8 cellular contexts compared by ENCODE assay signal in genomic region chr1:85992756-85993155, GRCh38.
DNase-seq lines count a peak whose midpoint lies in the region; ATAC-seq, FAIRE-seq and TF ChIP-seq lines count a peak whose summit lies in the region.

No MANE protein-coding gene starts in this region.

- no peaks in the 10 kb centered on the region for H3K4me1 Mint-ChIP-seq in activated T-helper 2 cell treated with anti-CD3 and anti-CD28 coated beads, Interferon-gamma antibody, Interleukin-2, Interleukin-4, amounts not matched to agents 10 μg/mL and 5 μg/mL and 100 μg/mL, durations not matched to agents 14 hours and 24 hours and 36 hours (ENCODE audit: low read depth)

- peak; percentile 74 for DNase-seq in BJ (ENCODE audit: low read depth)
- DNase-seq in dedifferentiated amniotic fluid mesenchymal stem cell (ENCODE audit: extremely low spot score) = peak; percentile 48
- DNase-seq in putamen (ENCODE audit: low spot score) = no peak
- no peak for DNase-seq in activated T-helper 2 cell treated with anti-CD3 and anti-CD28 coated beads, Interferon-gamma antibody, Interleukin-2, Interleukin-4, amounts not matched to agents 10 μg/mL and 5 μg/mL and 100 μg/mL, durations not matched to agents 14 hours and 24 hours and 36 hours (ENCODE audit: low spot score)
- DNase-seq in GM12891 (ENCODE audit: insufficient read length, low spot score) = no peak
- no peak for DNase-seq in DMS153 treated with DMSO at 0.1 percent for 48 hours (lab: John Stamatoyannopoulos, UW; ENCODE audit: unreplicated experiment)

- no peaks in the 10 kb centered on the region for H3K9me3 Mint-ChIP-seq in activated T-helper 2 cell treated with anti-CD3 and anti-CD28 coated beads, Interferon-gamma antibody, Interleukin-2, Interleukin-4, amounts not matched to agents 10 μg/mL and 5 μg/mL and 100 μg/mL, durations not matched to agents 14 hours and 24 hours and 36 hours

- TF ChIP-seq POLR2A in GM12891 (IDR thresholded peaks at IDR 0.05; ENCODE audit: low read depth, low read length) = no peak

- H3K27me3 Mint-ChIP-seq in activated T-helper 2 cell treated with anti-CD3 and anti-CD28 coated beads, Interferon-gamma antibody, Interleukin-2, Interleukin-4, amounts not matched to agents 10 μg/mL and 5 μg/mL and 100 μg/mL, durations not matched to agents 14 hours and 24 hours and 36 hours (ENCODE audit: low read depth) = no peaks in the 10 kb centered on the region

- no peak overlapping the region for H3K27ac Mint-ChIP-seq in activated T-helper 2 cell treated with anti-CD3 and anti-CD28 coated beads, Interferon-gamma antibody, Interleukin-2, Interleukin-4, amounts not matched to agents 10 μg/mL and 5 μg/mL and 100 μg/mL, durations not matched to agents 14 hours and 24 hours and 36 hours

- CTCF ChIA-PET in BJ (lab: Yijun Ruan, JAX) = no interaction called here

- POLR2A ChIA-PET in BJ (lab: Charles Lee) = interaction anchor here (0.6 kb wide), 1 partner anchor 10 kb away, joined by 3 read pairs; no protein-coding TSS in a partner anchor

- no peak for TF ChIP-seq CTCF in BJ (IDR thresholded peaks at IDR 0.05; ENCODE audit: insufficient read depth, low read depth, low read length)

- H3K4me3 ChIP-seq in BJ (ENCODE audit: low read depth, low read length) = no peak overlapping the region

- H3K4me3 Mint-ChIP-seq in activated T-helper 2 cell treated with anti-CD3 and anti-CD28 coated beads, Interferon-gamma antibody, Interleukin-2, Interleukin-4, amounts not matched to agents 10 μg/mL and 5 μg/mL and 100 μg/mL, durations not matched to agents 14 hours and 24 hours and 36 hours (ENCODE audit: low read depth) = no peak overlapping the region

- H3K36me3 Mint-ChIP-seq in activated T-helper 2 cell treated with anti-CD3 and anti-CD28 coated beads, Interferon-gamma antibody, Interleukin-2, Interleukin-4, amounts not matched to agents 10 μg/mL and 5 μg/mL and 100 μg/mL, durations not matched to agents 14 hours and 24 hours and 36 hours (ENCODE audit: low read depth) = no peaks in the 10 kb centered on the region

- H3K36me3 ChIP-seq in BJ (ENCODE audit: control insufficient read depth, insufficient read depth, low read length) = no peaks in the 10 kb centered on the region

- ATAC-seq in GM21390 (IDR thresholded peaks at IDR 0.05; ENCODE audit: unreplicated experiment) (peak; percentile 47), HG03520 (IDR thresholded peaks at IDR 0.05; ENCODE audit: unreplicated experiment) (peak; percentile 39)

- intact Hi-C loops in activated T-helper 2 cell treated with anti-CD3 and anti-CD28 coated beads, Interferon-gamma antibody, Interleukin-2, Interleukin-4, amounts not matched to agents 10 μg/mL and 5 μg/mL and 100 μg/mL, durations not matched to agents 14 hours and 24 hours and 36 hours (cut with micrococcal nuclease) = no loop called here

- FAIRE-seq in GM12891 (lab: Jason Lieb, UNC) = no peak

- H3K27me3 ChIP-seq in BJ (ENCODE audit: control insufficient read depth, insufficient read depth, low read length) = no peaks in the 10 kb centered on the region

TF ChIP-seq in GM12891, 5 proteins besides CTCF, POLR2A, EP300 and RAD21:
- TF ChIP-seq POU2F2 (IDR thresholded peaks at IDR 0.05; ENCODE audit: low read depth, low read length) = no peak
- TF ChIP-seq PAX5 (IDR thresholded peaks at IDR 0.05; ENCODE audit: insufficient read depth, low read length, severe bottlenecking) = no peak
- no peak for TF ChIP-seq TAF1 (IDR thresholded peaks at IDR 0.05; ENCODE audit: low read depth, low read length)
- no peak for TF ChIP-seq POLR2AphosphoS5 (IDR thresholded peaks at IDR 0.05; ENCODE audit: low read depth, low read length)
- no peak for TF ChIP-seq SPI1 (IDR thresholded peaks at IDR 0.05; ENCODE audit: low read depth, low read length)
TF ChIP-seq in GM12891: peak in this region for 0.

Comparison
In these comparisons a context has a peak if more than half of its experiments do, and no peak if none do; other contexts are left out.
1. DNase-seq: peak in BJ (single experiment) and dedifferentiated amniotic fluid mesenchymal stem cell (single experiment); none in putamen (single experiment), activated T-helper 2 cell treated with anti-CD3 and anti-CD28 coated beads, Interferon-gamma antibody, Interleukin-2, Interleukin-4, amounts not matched to agents 10 μg/mL and 5 μg/mL and 100 μg/mL, durations not matched to agents 14 hours and 24 hours and 36 hours (single experiment), GM12891 (single experiment) and DMS153 treated with DMSO at 0.1 percent for 48 hours (single experiment).